ENCODE assay signal across 7 cellular contexts in genomic region chr11:65899356-65900124, GRCh38. TPM values are rescaled to one million over a fixed set of nuclear protein-coding genes. Genes with fewer than 3 reads are reported as not detected.
DNase-seq lines count a peak whose midpoint lies in the region; ATAC-seq and TF ChIP-seq lines count a peak whose summit lies in the region.

No MANE protein-coding gene starts in this region.

- peaks cover 7 to 29% (median 11%) of the 10 kb centered on the region in 3 donors for H3K27me3 Mint-ChIP-seq in immature natural killer cell (ENCODE audit: low read depth in 3 of 3)

- peaks cover 34 to 40% of the 10 kb centered on the region in 2 donors for H3K4me1 Mint-ChIP-seq in immature natural killer cell

- POLR2A ChIA-PET in HEK293T (lab: Yijun Ruan, JAX): interaction anchor here (1.3 to 5.8 kb wide), 2 partner anchors 9 to 12 kb away, joined by 3 to 72 read pairs; partner anchors contain the start of genes CCDC85B and FIBP

- peak overlapping the region; percentile 58 to 76 (median 64) for H3K4me3 Mint-ChIP-seq in immature natural killer cell

- H3K9me3 Mint-ChIP-seq in immature natural killer cell: no peaks in the 10 kb centered on the region

- H3K36me3 Mint-ChIP-seq in immature natural killer cell: no peaks in the 10 kb centered on the region

- CTCF ChIA-PET in HEK293T (lab: Yijun Ruan, JAX): interaction anchor here (6.6 kb wide), 1 partner anchor 10 kb away, joined by 36 read pairs; the partner anchor contains the start of genes CCDC85B and FIBP

- peak overlapping the region in 1 of 6 donors; percentile 17 for H3K27ac Mint-ChIP-seq in immature natural killer cell

- no peak for DNase-seq in HEK293T (ENCODE audit: extremely low spot score)
- peak in 3 of 5 experiments; percentile 36 to 66 (median 57) for DNase-seq in T-helper 2 cell
- DNase-seq in astrocyte of the hippocampus (ENCODE audit: low read depth, low spot score): peak; percentile 92
- peak; percentile 47 to 57 (median 52) for DNase-seq in immature natural killer cell
- DNase-seq in stimulated activated CD4-positive, alpha-beta T cell treated with anti-CD3 and anti-CD28 coated beads, Interleukin-1b, Interleukin-23, amount 100 ng/mL, for 24 hours (ENCODE audit: low read depth in 4 of 4, low spot score in 1 of 4): peak in 3 of 4 experiments; percentile 58 to 78 (median 67)

- ATAC-seq in HG03175 (IDR thresholded peaks at IDR 0.05; ENCODE audit: unreplicated experiment) (no peak), HG03457 (IDR thresholded peaks at IDR 0.05; ENCODE audit: unreplicated experiment) (no peak)

TF ChIP-seq in HEK293T, 16 proteins besides CTCF, POLR2A, EP300 and RAD21:
- TF ChIP-seq L3MBTL2 (conservative IDR thresholded peaks at IDR 0.05) (peak; percentile 62), HDGF (IDR thresholded peaks at IDR 0.05; ENCODE audit: borderline replicate concordance) (no peak), ZNF384 (IDR thresholded peaks at IDR 0.05) (no peak), FOXA1 (IDR thresholded peaks at IDR 0.05) (no peak)

RNA-seq across cellular contexts. Expression of gene FOSL1, which starts 0.6 kb away (rescaled TPM):
- under 1 TPM; 0.13 to 0.30 (median 0.17) TPM for polyA plus RNA-seq in immature natural killer cell

RNA-seq across cellular contexts. Expression of gene CCDC85B, which starts 9.1 kb away (rescaled TPM):
- 100 to 1,000 TPM in 2 of 3 donors, 10 to 100 TPM in 1; 62.9 to 159 (median 142) TPM for polyA plus RNA-seq in immature natural killer cell

RNA-seq across cellular contexts. Expression of gene FIBP, which starts 11.3 kb away (rescaled TPM):
- polyA plus RNA-seq in immature natural killer cell: 100 to 1,000 TPM; 120 to 145 (median 141) TPM

RNA-seq across cellular contexts. Expression of gene C11orf68, which starts 19.3 kb away (rescaled TPM):
- 10 to 100 TPM; 45.7 to 84.5 (median 60.4) TPM for polyA plus RNA-seq in immature natural killer cell

RNA-seq across cellular contexts. Expression of gene DRAP1, which starts 19.7 kb away (rescaled TPM):
- 100 to 1,000 TPM; 135 to 234 (median 182) TPM for polyA plus RNA-seq in immature natural killer cell
